ENCODE assay signal across 13 cellular contexts in the genomic region with DNA sequence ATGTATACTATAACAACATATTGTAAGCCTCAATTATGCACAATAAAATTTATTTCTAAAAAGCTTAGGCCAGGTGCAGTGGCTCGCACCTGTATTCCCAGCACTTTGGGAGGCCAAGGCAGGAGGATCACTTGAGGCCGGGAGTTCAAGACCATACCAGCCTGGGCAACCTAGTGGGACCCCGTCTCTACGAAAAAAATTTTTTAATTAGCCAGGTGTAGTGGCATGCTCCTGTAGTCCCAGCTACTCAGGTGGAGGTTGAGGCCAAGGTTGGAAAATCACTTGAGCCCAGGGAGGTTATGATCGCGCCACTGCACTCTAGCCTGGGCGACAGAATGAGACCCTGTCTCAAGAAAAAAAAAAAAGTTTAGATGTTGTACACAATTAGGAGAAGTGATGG. TPM values are rescaled to one million over a fixed set of nuclear protein-coding genes. Genes with fewer than 3 reads are reported as not detected.
DNase-seq lines count a peak whose midpoint lies in the region; ATAC-seq, FAIRE-seq and TF ChIP-seq lines count a peak whose summit lies in the region.
"Had no signal": no experiment of that assay in that cellular context is flagged by ENCODE, and none has a peak within 500 bp of the region (broad histone marks: within the 10 kb centered on the region; RNA-seq: fewer than 3 reads in every experiment).

No MANE protein-coding gene starts in this region.

- peaks cover 51% of the 10 kb centered on the region for H3K4me1 ChIP-seq in PC-9 (replicated peaks; ENCODE audit: insufficient read depth)
- peaks cover 13% of the 10 kb centered on the region for H3K4me1 ChIP-seq in GM12878 (ENCODE audit: control insufficient read depth, insufficient read depth, low read length)
- H3K4me1 ChIP-seq in smooth muscle cell (ENCODE audit: low read depth), result peaks cover 20% of the 10 kb centered on the region
- H3K4me1 ChIP-seq in trophoblast cell (ENCODE audit: control insufficient read depth in 1 of 2, insufficient read depth in 2 of 2, low read length in 2 of 2), result peaks cover 6 to 9% of the 10 kb centered on the region in 2 experiments

- H3F3A ChIP-seq in PC-9 (ENCODE audit: insufficient read depth, low read depth) (peaks cover 62% of the 10 kb centered on the region), smooth muscle cell (ENCODE audit: low read depth) (peaks cover 44% of the 10 kb centered on the region)

- no peak overlapping the region for H2BK5ac ChIP-seq in trophoblast cell (ENCODE audit: low read depth, low read length, poor library complexity)

- no peak overlapping the region for H3K4ac ChIP-seq in trophoblast cell (ENCODE audit: low read depth, low read length)

- H4K91ac ChIP-seq in trophoblast cell (ENCODE audit: low read depth, low read length), result no peak overlapping the region

- H3K79me2 ChIP-seq in PC-9 (ENCODE audit: low read depth) (peaks cover 33% of the 10 kb centered on the region), GM12878 (ENCODE audit: control insufficient read depth, insufficient read depth, low read length) (peaks cover 2% of the 10 kb centered on the region; the same call in 1 of the 2 replicates), smooth muscle cell (ENCODE audit: low read depth) (peaks cover 30% of the 10 kb centered on the region), trophoblast cell (ENCODE audit: control insufficient read depth, insufficient read depth, low read length, poor library complexity) (peaks cover 3% of the 10 kb centered on the region)
- H3K79me2 ChIP-seq: hepatocyte had no signal

- intact Hi-C loops in PC-9 (cut with micrococcal nuclease; ENCODE audit: unreplicated experiment), result loop anchor here (1.0 kb wide), 3 partner anchors 76 to 106 kb away; no protein-coding TSS in a partner anchor
- intact Hi-C loops in GM12878 (cut with micrococcal nuclease; ENCODE audit: unreplicated experiment), result loop anchor here (1.0 to 5.0 kb wide), 4 partner anchors 76 to 159 kb away; no protein-coding TSS in a partner anchor

- TF ChIP-seq POLR2A in GM12878 (IDR thresholded peaks at IDR 0.05; ENCODE audit: low read depth, low read length), result no peak

- RAD21 ChIA-PET in GM12878 (lab: Charles Lee; ENCODE audit: unreplicated experiment), result interaction anchor here (0.9 to 6.4 kb wide), 25 partner anchors 10 to 284 kb away, joined by 3 to 142 read pairs (median 5); partner anchors contain the start of genes PTRH2, RNFT1, RPS6KB1 and TUBD1

- ATAC-seq in GM12878, result no peak

- peak overlapping the region; percentile 99 for H3K27ac Mint-ChIP-seq in activated T-cell treated with anti-CD3 and anti-CD28 coated beads, Interleukin-2, amount 50 U/mL, for 24 hours

- no peak overlapping the region for H3K18ac ChIP-seq in trophoblast cell (ENCODE audit: low read length)

- no TSS peak for BruUV-seq in PC-9 (replicated peaks; lab: Mats Ljungman, UMichigan)
- no TSS peak for BruUV-seq in GM12878 (replicated peaks; lab: Mats Ljungman, UMichigan)

- no peak for DNase-seq in activated T-cell treated with anti-CD3 and anti-CD28 coated beads, Interleukin-2, amount 50 U/mL, for 24 hours
- DNase-seq in activated T-cell treated with anti-CD3 and anti-CD28 coated beads for 4 hours (no peak), PC-9 (no peak), GM12878 (ENCODE audit: low read depth, low spot score) (no peak), smooth muscle cell (lab: John Stamatoyannopoulos, UW; ENCODE audit: unreplicated experiment) (no peak), T1000 (lab: John Stamatoyannopoulos, UW) (no peak), trophoblast cell (no peak)
- no peak for DNase-seq in effector CD4-positive, alpha-beta T cell
- DNase-seq: posterior cingulate gyrus had no signal

- H3K9me3 Mint-ChIP-seq in activated T-cell treated with anti-CD3 and anti-CD28 coated beads, Interleukin-2, amount 50 U/mL, for 24 hours, result no peaks in the 10 kb centered on the region

- no peak for FAIRE-seq in GM12878 (lab: Jason Lieb, UNC)

- H3K36me3 Mint-ChIP-seq in activated T-cell treated with anti-CD3 and anti-CD28 coated beads, Interleukin-2, amount 50 U/mL, for 24 hours (ENCODE audit: low read depth), result peaks cover 55% of the 10 kb centered on the region

- in situ Hi-C loops in GM12878 (cut with MboI), result no loop called here

- H3K4me1 Mint-ChIP-seq in activated T-cell treated with anti-CD3 and anti-CD28 coated beads, Interleukin-2, amount 50 U/mL, for 24 hours (ENCODE audit: low read depth), result peaks cover 74% of the 10 kb centered on the region

- H3K9ac ChIP-seq in GM12878 (ENCODE audit: control insufficient read depth, insufficient read depth, low read length) (peak overlapping the region; percentile 28; the same call in 1 of the 2 replicates), smooth muscle cell (ENCODE audit: low read depth) (no peak overlapping the region), trophoblast cell (ENCODE audit: low read length) (no peak overlapping the region)

- no peaks in the 10 kb centered on the region for H3K9me2 ChIP-seq in PC-9 (ENCODE audit: insufficient read depth)

- H2BK120ac ChIP-seq in trophoblast cell (ENCODE audit: insufficient read depth, low read length, poor library complexity), result no peak overlapping the region

- peaks cover 11% of the 10 kb centered on the region for H3K79me1 ChIP-seq in trophoblast cell (ENCODE audit: low read length)

- H3K14ac ChIP-seq in trophoblast cell (ENCODE audit: low read length), result no peak overlapping the region

- H3K27ac ChIP-seq in PC-9 (peak overlapping the region; percentile 99), GM12878 (ENCODE audit: control insufficient read depth, insufficient read depth) (peak overlapping the region; percentile 48; the same call in 1 of the 2 replicates), smooth muscle cell (ENCODE audit: low read depth) (peak overlapping the region; percentile 100), trophoblast cell (ENCODE audit: low read depth, low read length) (no peak overlapping the region)

- POLR2A ChIA-PET in PC-9 (lab: Charles Lee; ENCODE audit: unreplicated experiment), result interaction anchor here (0.6 to 3.6 kb wide), 7 partner anchors 13 to 212 kb away, joined by 4 to 37 read pairs (median 9); partner anchors contain the start of gene RNFT1
- POLR2A ChIA-PET in GM12878 (lab: Charles Lee), result interaction anchor here (0.6 to 5.2 kb wide), 15 partner anchors 26 to 286 kb away, joined by 3 to 29 read pairs (median 5); no protein-coding TSS in a partner anchor

- no peak overlapping the region for H2BK12ac ChIP-seq in trophoblast cell (ENCODE audit: low read length)

- no peaks in the 10 kb centered on the region for H4K20me1 ChIP-seq in PC-9 (ENCODE audit: insufficient read depth)
- no peaks in the 10 kb centered on the region for H4K20me1 ChIP-seq in GM12878 (ENCODE audit: control insufficient read depth, insufficient read depth)
- no peaks in the 10 kb centered on the region for H4K20me1 ChIP-seq in smooth muscle cell (ENCODE audit: low read depth)

- H2AFZ ChIP-seq in PC-9 (no peak overlapping the region), GM12878 (ENCODE audit: control insufficient read depth, low read depth, low read length) (no peak overlapping the region), smooth muscle cell (ENCODE audit: low read depth) (no peak overlapping the region), trophoblast cell (ENCODE audit: insufficient read depth, low read length, poor library complexity) (no peak overlapping the region)

- H3K4me2 ChIP-seq in PC-9 (peak overlapping the region; percentile 88), GM12878 (ENCODE audit: control insufficient read depth, insufficient read depth) (0 out of 2 replicates have a peak overlapping the region, but pooled peaks have one; percentile 54), smooth muscle cell (peak overlapping the region; percentile 93), trophoblast cell (ENCODE audit: low read length) (no peak overlapping the region)

- TF ChIP-seq CTCF in PC-9 (conservative IDR thresholded peaks at IDR 0.05), result no peak
- TF ChIP-seq CTCF in GM12878 (IDR thresholded peaks at IDR 0.05 in 2 of 3, conservative IDR thresholded peaks at IDR 0.05 in 1 of 3; ENCODE audit: control insufficient read depth in 2 of 3, extremely low read depth in 1 of 3, insufficient read depth in 1 of 3, low read depth in 3 of 3, low read length in 3 of 3), result no peak
- TF ChIP-seq CTCF in smooth muscle cell (IDR thresholded peaks at IDR 0.05; ENCODE audit: borderline replicate concordance, insufficient read depth, poor library complexity, severe bottlenecking), result no peak

- TF ChIP-seq RAD21 in GM12878 (IDR thresholded peaks at IDR 0.05; ENCODE audit: insufficient read depth, low read depth, low read length), result no peak

- no peaks in the 10 kb centered on the region for H3K27me3 Mint-ChIP-seq in activated T-cell treated with anti-CD3 and anti-CD28 coated beads, Interleukin-2, amount 50 U/mL, for 24 hours

- H2AK5ac ChIP-seq in trophoblast cell (ENCODE audit: low read length), result no peak overlapping the region

- TF ChIP-seq EP300 in GM12878 (IDR thresholded peaks at IDR 0.05; ENCODE audit: borderline replicate concordance in 1 of 2, control insufficient read depth in 1 of 2, low read depth in 2 of 2, low read length in 2 of 2), result no peak

- no peak overlapping the region for H4K8ac ChIP-seq in trophoblast cell (ENCODE audit: low read depth, low read length)

- CTCF ChIA-PET in PC-9 (lab: Charles Lee) (interaction anchor here (2.0 to 3.8 kb wide), 2 partner anchors 100 to 106 kb away, joined by 9 to 28 read pairs; no protein-coding TSS in a partner anchor), GM12878 (lab: Yijun Ruan, JAX) (interaction anchor here (0.8 to 5.1 kb wide), 23 partner anchors 9 to 533 kb away, joined by 3 to 75 read pairs (median 10); partner anchors contain the start of gene GDPD1)

- H4K12ac ChIP-seq in trophoblast cell (ENCODE audit: low read depth, low read length), result no peak overlapping the region

- H3K4me3 ChIP-seq in PC-9 (peak overlapping the region; percentile 45; the same call in 1 of the 2 replicates), GM12878 (no peak overlapping the region), smooth muscle cell (no peak overlapping the region), trophoblast cell (ENCODE audit: low read depth, low read length) (no peak overlapping the region)
- H3K4me3 ChIP-seq: hepatocyte, mucosa of descending colon, suprapubic skin had no signal

- H3K9me3 ChIP-seq in PC-9 (ENCODE audit: insufficient read depth, low read depth) (no peaks in the 10 kb centered on the region), GM12878 (replicated peaks; ENCODE audit: control insufficient read depth, insufficient read depth, low read length) (no peaks in the 10 kb centered on the region), smooth muscle cell (replicated peaks; ENCODE audit: low read depth) (no peaks in the 10 kb centered on the region), trophoblast cell (ENCODE audit: insufficient read depth, low read depth, low read length) (no peaks in the 10 kb centered on the region)
- H3K9me3 ChIP-seq: ascending aorta, mucosa of descending colon, suprapubic skin had no signal

- no peak overlapping the region for H3K23ac ChIP-seq in trophoblast cell (ENCODE audit: low read length)

- H3K27me3 ChIP-seq in PC-9 (ENCODE audit: insufficient read depth, low read depth) (no peaks in the 10 kb centered on the region), GM12878 (replicated peaks in 1 of 2; ENCODE audit: control insufficient read depth in 2 of 2, insufficient read depth in 2 of 2, low read length in 1 of 2) (no peaks in the 10 kb centered on the region), smooth muscle cell (ENCODE audit: low read depth) (no peaks in the 10 kb centered on the region), trophoblast cell (ENCODE audit: insufficient read depth, low read length) (no peaks in the 10 kb centered on the region)
- H3K27me3 ChIP-seq: ascending aorta, hepatocyte, suprapubic skin had no signal

- SMC1A ChIA-PET in GM12878 (lab: Charles Lee; ENCODE audit: uncharacterized antibody, unreplicated experiment), result interaction anchor here (0.5 to 6.7 kb wide), 26 partner anchors 8 to 296 kb away, joined by 3 to 127 read pairs (median 7); partner anchors contain the start of genes PTRH2, RPS6KB1, TUBD1 and VMP1

- WGBS in GM12878 (ENCODE audit: insufficient coverage, insufficient replicate concordance, low lambda C conversion rate, missing lambda C conversion rate), result 87% methylated on average over 7 of the region's 7 CpGs
- WGBS in smooth muscle cell (ENCODE audit: low lambda C conversion rate), result 88% methylated on average over 7 of the region's 7 CpGs
- no CpG with 5 or more reads among the region's 7 CpGs for WGBS in trophoblast cell (ENCODE audit: extremely low coverage, insufficient coverage, insufficient read length)

- peak overlapping the region; percentile 67 for H3K4me3 Mint-ChIP-seq in activated T-cell treated with anti-CD3 and anti-CD28 coated beads, Interleukin-2, amount 50 U/mL, for 24 hours

- no peaks in the 10 kb centered on the region for H3K36me3 ChIP-seq in PC-9 (ENCODE audit: low read depth)
- H3K36me3 ChIP-seq in GM12878 (ENCODE audit: control insufficient read depth in 2 of 2, insufficient read depth in 2 of 2, low read length in 1 of 2), result peaks cover 0 to 1% of the 10 kb centered on the region in 2 experiments; a peak in 1 of 4 replicates
- no peaks in the 10 kb centered on the region for H3K36me3 ChIP-seq in smooth muscle cell (ENCODE audit: low read depth)
- peaks cover 0 to 3% of the 10 kb centered on the region in 2 experiments for H3K36me3 ChIP-seq in trophoblast cell (ENCODE audit: control insufficient read depth in 1 of 2, insufficient read depth in 2 of 2, low read length in 2 of 2)
- H3K36me3 ChIP-seq: ascending aorta had no signal

RNA-seq across cellular contexts. Expression of gene VMP1, which starts 45.5 kb away (rescaled TPM):
- total RNA-seq in PC-9 (2021), result 222 and 236 TPM in 2 replicates
- 475 and 481 TPM in 2 replicates for total RNA-seq in GM12878 (2013; cell fraction: nucleolus; rRNA removed)
- total RNA-seq in GM12878 (2014; rRNA removed), result 135 and 169 TPM in 2 replicates
- 150 and 160 TPM in 2 replicates for total RNA-seq in GM12878 (2014; rRNA removed; fragmentation: Illumina TruSeq; extraction: Trizol)
- 132 and 139 TPM in 2 replicates for total RNA-seq in GM12878 (2021)
- polyA plus RNA-seq in GM12878 (2011; ENCODE audit: low read depth), result 49.4 TPM
- 171 and 218 TPM in 2 replicates for polyA plus RNA-seq in GM12878 (2011; rRNA removed)
- 50.7 and 56.0 TPM in 2 replicates for polyA plus RNA-seq in GM12878 (2011; cell fraction: cytosol; rRNA removed)
- polyA plus RNA-seq in GM12878 (2011; cell fraction: nucleus; rRNA removed), result 117 and 155 TPM in 2 replicates
- polyA plus RNA-seq in GM12878 (2012), result 54.2 and 94.2 TPM in 2 replicates
- polyA plus RNA-seq in GM12878 (2014; fragmentation: Illumina TruSeq; extraction: Trizol), result 121 and 153 TPM in 2 replicates
- 100 to 1,000 TPM; 130 to 199 TPM for polyA plus RNA-seq in GM12878 (2014; fragmentation: Nextera tagmentation; extraction: Ambion mirVana)
- 78.0 and 88.4 TPM in 2 replicates for polyA plus RNA-seq in GM12878 (2014; rRNA removed)
- 100 to 1,000 TPM; 107 to 111 TPM for polyA plus RNA-seq in GM12878 (2016; fragmentation: Nextera tagmentation; extraction: Ambion mirVana)
- polyA minus RNA-seq in GM12878 (2011; rRNA and poly(A)+ RNA removed), result 205 and 241 TPM in 2 replicates
- polyA minus RNA-seq in GM12878 (2011; cell fraction: cytosol; rRNA and poly(A)+ RNA removed), result 66.8 and 88.2 TPM in 2 replicates
- polyA minus RNA-seq in GM12878 (2011; cell fraction: nucleus; rRNA and poly(A)+ RNA removed), result 262 and 332 TPM in 2 replicates
- total RNA-seq in smooth muscle cell, result 514 and 545 TPM in 2 replicates
- polyA plus RNA-seq in smooth muscle cell, result 102 and 116 TPM in 2 replicates
- polyA plus RNA-seq in trophoblast cell (2013), result 111 and 118 TPM in 2 replicates

RNA-seq across cellular contexts. Expression of gene PTRH2, which starts 45.7 kb away (rescaled TPM):
- total RNA-seq in PC-9 (2021), result 23.3 and 25.9 TPM in 2 replicates
- total RNA-seq in GM12878 (2013; cell fraction: nucleolus; rRNA removed), result 40.4 and 43.9 TPM in 2 replicates
- 47.0 and 48.7 TPM in 2 replicates for total RNA-seq in GM12878 (2014; rRNA removed)
- 38.3 and 38.8 TPM in 2 replicates for total RNA-seq in GM12878 (2014; rRNA removed; fragmentation: Illumina TruSeq; extraction: Trizol)
- 37.7 and 41.7 TPM in 2 replicates for total RNA-seq in GM12878 (2021)
- 54.1 TPM for polyA plus RNA-seq in GM12878 (2011; ENCODE audit: low read depth)
- 81.6 and 94.8 TPM in 2 replicates for polyA plus RNA-seq in GM12878 (2011; rRNA removed)
- 52.3 and 52.9 TPM in 2 replicates for polyA plus RNA-seq in GM12878 (2011; cell fraction: cytosol; rRNA removed)
- 37.9 and 40.9 TPM in 2 replicates for polyA plus RNA-seq in GM12878 (2011; cell fraction: nucleus; rRNA removed)
- polyA plus RNA-seq in GM12878 (2012), result 37.9 and 44.7 TPM in 2 replicates
- polyA plus RNA-seq in GM12878 (2014; fragmentation: Illumina TruSeq; extraction: Trizol), result 73.0 and 84.6 TPM in 2 replicates
- polyA plus RNA-seq in GM12878 (2014; fragmentation: Nextera tagmentation; extraction: Ambion mirVana), result 100 to 1,000 TPM; 128 to 156 TPM
- 62.5 and 67.5 TPM in 2 replicates for polyA plus RNA-seq in GM12878 (2014; rRNA removed)
- 10 to 100 TPM; 58.0 to 59.3 TPM for polyA plus RNA-seq in GM12878 (2016; fragmentation: Nextera tagmentation; extraction: Ambion mirVana)
- polyA minus RNA-seq in GM12878 (2011; rRNA and poly(A)+ RNA removed), result 33.3 and 49.5 TPM in 2 replicates
- polyA minus RNA-seq in GM12878 (2011; cell fraction: cytosol; rRNA and poly(A)+ RNA removed), result 5.1 and 7.2 TPM in 2 replicates
- 12.6 and 18.2 TPM in 2 replicates for polyA minus RNA-seq in GM12878 (2011; cell fraction: nucleus; rRNA and poly(A)+ RNA removed)
- 11.4 and 28.2 TPM in 2 replicates for total RNA-seq in smooth muscle cell
- 26.2 and 27.5 TPM in 2 replicates for polyA plus RNA-seq in smooth muscle cell
- 42.1 and 44.6 TPM in 2 replicates for polyA plus RNA-seq in trophoblast cell (2013)
